26 cellular contexts compared by ENCODE assay signal in the genomic region with DNA sequence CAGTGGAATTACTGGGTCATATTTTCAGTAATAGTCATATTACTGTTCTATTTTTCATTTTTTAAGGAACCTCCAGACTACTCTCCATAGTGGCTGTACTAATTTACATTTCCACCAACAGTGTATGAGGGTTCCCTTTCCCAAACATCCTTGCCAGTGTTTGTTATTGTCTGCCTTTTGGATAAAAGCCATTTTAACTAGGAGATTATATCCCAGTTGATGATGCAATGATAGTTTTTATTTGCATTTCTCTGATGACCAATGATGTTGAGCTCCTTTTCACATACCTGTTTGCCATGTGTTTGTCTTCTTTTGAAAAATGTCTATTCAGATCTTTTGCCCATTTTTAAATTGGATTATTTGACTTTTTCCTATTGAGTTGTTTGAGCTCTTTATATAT.
"Had no signal": no experiment of that assay in that cellular context is flagged by ENCODE, and none has a peak within 500 bp of the region (broad histone marks: within the 10 kb centered on the region; RNA-seq: fewer than 3 reads in every experiment).

No MANE protein-coding gene starts in this region.

- ATAC-seq: effector memory CD8-positive, alpha-beta T cell; foreskin keratinocyte; gastroesophageal sphincter; heart left ventricle; left colon; left lobe of liver; lower lobe of right lung; naive thymus-derived CD4-positive, alpha-beta T cell had no signal

- FAIRE-seq: endometrium, frontal cortex, kidney had no signal

- H3K27ac Mint-ChIP-seq: dendritic cell treated with granulocyte-macrophage colony-stimulating factor and Interleukin-4, amounts not matched to agents 40 ng/mL and 50 ng/mL, for 4 days; effector memory CD8-positive, alpha-beta T cell; endodermal cell; immature natural killer cell; memory B cell; naive thymus-derived CD4-positive, alpha-beta T cell had no signal

- H3K27ac ChIP-seq: colonic mucosa, esophagus muscularis mucosa, foreskin keratinocyte, gastroesophageal sphincter, heart left ventricle, hepatocyte, left ventricle myocardium inferior, lower lobe of right lung had no signal

- H3K4me2 ChIP-seq: hepatocyte had no signal

- H3K27me3 Mint-ChIP-seq: dendritic cell treated with granulocyte-macrophage colony-stimulating factor and Interleukin-4, amounts not matched to agents 40 ng/mL and 50 ng/mL, for 4 days; effector memory CD8-positive, alpha-beta T cell; memory B cell; naive thymus-derived CD4-positive, alpha-beta T cell had no signal

- DNase-seq: colonic mucosa; cortex of kidney; effector CD8-positive, alpha-beta T cell; effector memory CD8-positive, alpha-beta T cell; endodermal cell; foreskin keratinocyte; heart left ventricle; hypothalamus; immature natural killer cell; islet precursor cell; kidney; kidney glomerular epithelial cell; left colon; left ventricle myocardium inferior; lower lobe of right lung; mesendoderm; midbrain; naive thymus-derived CD4-positive, alpha-beta T cell had no signal

- H3K36me3 ChIP-seq: colonic mucosa, esophagus muscularis mucosa, gastroesophageal sphincter, heart left ventricle, left ventricle myocardium inferior, lower lobe of right lung had no signal

- H2AFZ ChIP-seq: hepatocyte had no signal

- H3K4me1 ChIP-seq: colonic mucosa, esophagus muscularis mucosa, foreskin keratinocyte, gastroesophageal sphincter, heart left ventricle, left ventricle myocardium inferior, lower lobe of right lung had no signal

- H3K36me3 Mint-ChIP-seq: immature natural killer cell, memory B cell had no signal

- H3K79me2 ChIP-seq: hepatocyte had no signal

- H3K4me3 Mint-ChIP-seq: dendritic cell treated with granulocyte-macrophage colony-stimulating factor and Interleukin-4, amounts not matched to agents 40 ng/mL and 50 ng/mL, for 4 days; effector memory CD8-positive, alpha-beta T cell; endodermal cell; immature natural killer cell; memory B cell; naive thymus-derived CD4-positive, alpha-beta T cell had no signal

- H3K4me3 ChIP-seq: colonic mucosa, esophagus muscularis mucosa, gastroesophageal sphincter, heart left ventricle, hepatocyte, left ventricle myocardium inferior, lower lobe of right lung had no signal

- H3K4me1 Mint-ChIP-seq: immature natural killer cell, memory B cell had no signal

- H3K9me3 Mint-ChIP-seq: memory B cell had no signal

- H3K27me3 ChIP-seq: colonic mucosa, esophagus muscularis mucosa, foreskin keratinocyte, gastroesophageal sphincter, heart left ventricle, hepatocyte had no signal

- H3K9me3 ChIP-seq: colonic mucosa, esophagus muscularis mucosa, gastroesophageal sphincter, lower lobe of right lung had no signal
